ENCODE assay signal across 1 cellular context in the genomic region with DNA sequence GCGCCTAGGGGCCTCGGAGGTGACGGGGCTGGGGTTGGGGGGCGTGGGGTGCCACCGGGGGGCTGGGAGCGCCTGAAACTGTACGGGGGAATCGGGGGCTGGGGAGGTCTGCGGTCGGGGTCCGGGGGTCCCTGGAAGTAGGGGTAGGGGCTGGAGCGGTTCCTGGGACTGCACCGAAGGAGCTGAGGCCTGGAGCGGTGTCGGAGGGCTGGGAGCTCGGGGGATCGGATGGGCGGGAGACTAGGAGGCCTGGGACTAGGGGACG.
TF ChIP-seq lines count a peak whose summit lies in the region.

No MANE protein-coding gene starts in this region.

TF ChIP-seq in K562, 482 proteins besides CTCF, POLR2A, EP300 and RAD21:
- TF ChIP-seq ZNF668 (CRISPR knock-in tag; IDR thresholded peaks at IDR 0.05): no peak
- TF ChIP-seq RBFOX2 (IDR thresholded peaks at IDR 0.05; ENCODE audit: low read depth, low read length): peak; percentile 24; the same call in 1 of the 2 replicates
